ENCODE assay signal across 8 cellular contexts in genomic region chr19:45079063-45079910, GRCh38.
DNase-seq lines count a peak whose midpoint lies in the region; ATAC-seq and TF ChIP-seq lines count a peak whose summit lies in the region.

GEMIN7 (plus strand) TSS chr19:45079260; CDS start chr19:45090115, 10,855 bp downstream.

- TF ChIP-seq CTCF in coronary artery (IDR thresholded peaks at IDR 0.05), result no peak

- DNase-seq in DMS 273 (lab: John Stamatoyannopoulos, UW; ENCODE audit: unreplicated experiment) (peak; percentile 94), NCI-H510A (lab: John Stamatoyannopoulos, UW) (peak; percentile 67), coronary artery (ENCODE audit: low spot score) (no peak), left kidney (ENCODE audit: low read depth, low spot score) (peak; percentile 89)
- peak; percentile 89 for DNase-seq in activated CD4-positive, alpha-beta T cell treated with anti-CD3 and anti-CD28 coated beads for 48 hours
- peak; percentile 85 to 88 for DNase-seq in stimulated activated CD4-positive, alpha-beta T cell treated with anti-CD3 and anti-CD28 coated beads, Interleukin-2, amount 100 ng/mL, for 24 hours

- ATAC-seq in HG02763 (IDR thresholded peaks at IDR 0.05; ENCODE audit: unreplicated experiment) (peak; percentile 39), GM21529 (IDR thresholded peaks at IDR 0.05; ENCODE audit: unreplicated experiment) (no peak)

- H3K4me3 ChIP-seq in coronary artery, result peak within 1 kb of the TSS; percentile 85

- peak within 1 kb of the TSS; percentile 41 to 74 for H3K27ac ChIP-seq in coronary artery
